In genomic region chr9:132787748-132788159, GRCh38 we compare ENCODE assay signal across 28 cellular contexts.
DNase-seq lines count a peak whose midpoint lies in the region; ATAC-seq and TF ChIP-seq lines count a peak whose summit lies in the region.
"Had no signal": no experiment of that assay in that cellular context is flagged by ENCODE, and none has a peak within 500 bp of the region (broad histone marks: within the 10 kb centered on the region; RNA-seq: fewer than 3 reads in every experiment).

No MANE protein-coding gene starts in this region.

- no peak overlapping the region for H2BK120ac ChIP-seq in IMR-90 (ENCODE audit: low read depth, low read length)

- no peak overlapping the region for H2AFZ ChIP-seq in IMR-90 (replicated peaks; ENCODE audit: low read length, poor library complexity)
- H2AFZ ChIP-seq in Karpas-422 (ENCODE audit: low read length), result no peak overlapping the region

- H3K4me3 Mint-ChIP-seq in activated naive CD8-positive, alpha-beta T cell treated with anti-CD3 and anti-CD28 coated beads, Interleukin-2, amount 50 U/mL, for 24 hours, result no peak overlapping the region
- no peak overlapping the region for H3K4me3 Mint-ChIP-seq in activated naive CD8-positive, alpha-beta T cell treated with anti-CD3 and anti-CD28 coated beads for 36 hours
- H3K4me3 Mint-ChIP-seq: activated B cell treated with CpG ODN at 0.5 μM for 24 hours, HFFc6 had no signal

- H3K79me1 ChIP-seq in IMR-90 (ENCODE audit: low read depth in 1 of 2, low read length in 2 of 2), result no peaks in the 10 kb centered on the region

- no peaks in the 10 kb centered on the region for H3K4me1 ChIP-seq in IMR-90 (ENCODE audit: control insufficient read depth, insufficient read depth, low read length)
- no peaks in the 10 kb centered on the region for H3K4me1 ChIP-seq in suprapubic skin
- H3K4me1 ChIP-seq in Karpas-422 (ENCODE audit: low read length), result no peaks in the 10 kb centered on the region
- H3K4me1 ChIP-seq: pancreas, Peyer's patch had no signal

- dilution Hi-C loops in IMR-90 (cut with HindIII; ENCODE audit: low sequenced_read_pairs, unreplicated experiment), result no loop called here

- TF ChIP-seq RAD21 in IMR-90 (IDR thresholded peaks at IDR 0.05; ENCODE audit: low read length), result no peak

- no peak for DNase-seq in activated naive CD8-positive, alpha-beta T cell treated with anti-CD3 and anti-CD28 coated beads, Interleukin-2, amount 50 U/mL, for 24 hours
- no peak for DNase-seq in activated naive CD8-positive, alpha-beta T cell treated with anti-CD3 and anti-CD28 coated beads for 36 hours
- DNase-seq in IMR-90 (no peak), epithelial cell of proximal tubule (ENCODE audit: low read depth) (peak; percentile 86), suprapubic skin (ENCODE audit: low spot score in 2 of 2) (no peak), Karpas-422 (no peak), T-helper 2 cell (no peak), GM19238 (ENCODE audit: insufficient read length, low spot score) (no peak)
- DNase-seq: activated B cell treated with CpG ODN at 0.5 μM for 24 hours; activated CD4-positive, alpha-beta T cell treated with anti-CD3 and anti-CD28 coated beads, Interleukin-2, amount 50 U/mL, for 1 hour; activated naive CD4-positive, alpha-beta T cell treated with anti-CD3 and anti-CD28 coated beads, Interleukin-2, amount 50 U/mL, for 16 hours; AML-193; anterior cingulate cortex; DMS53; effector CD8-positive, alpha-beta T cell; GF-D8; GOT3; head of caudate nucleus; HFFc6; NCI-H1105 treated with DMSO at 0.1 percent for 48 hours; NCI-H1930; NCI-H524 treated with DMSO at 0.1 percent for 48 hours; pancreas; Peyer's patch; SIG-M5; stimulated activated CD4-positive, alpha-beta T cell treated with anti-CD3 and anti-CD28 coated beads, Interleukin-2, amount 100 ng/mL, for 48 hours; SW 1271 had no signal

- BruUV-seq in IMR-90 (replicated peaks; lab: Mats Ljungman, UMichigan), result no TSS peak

- H3K27me3 Mint-ChIP-seq in activated naive CD8-positive, alpha-beta T cell treated with anti-CD3 and anti-CD28 coated beads, Interleukin-2, amount 50 U/mL, for 24 hours, result peaks cover 18% of the 10 kb centered on the region
- peaks cover 30% of the 10 kb centered on the region for H3K27me3 Mint-ChIP-seq in activated naive CD8-positive, alpha-beta T cell treated with anti-CD3 and anti-CD28 coated beads for 36 hours

- no peak overlapping the region for H2BK20ac ChIP-seq in IMR-90 (ENCODE audit: low read depth, low read length)

- no peak overlapping the region for H3K4ac ChIP-seq in IMR-90 (ENCODE audit: low read depth, low read length)

- H3K9me2 ChIP-seq in Karpas-422 (replicated peaks; ENCODE audit: insufficient read depth, low read length), result no peaks in the 10 kb centered on the region

- H3K27me3 ChIP-seq in IMR-90 (ENCODE audit: control insufficient read depth, insufficient read depth, low read length) (peaks cover 14% of the 10 kb centered on the region), suprapubic skin (no peaks in the 10 kb centered on the region), Karpas-422 (ENCODE audit: low read length) (no peaks in the 10 kb centered on the region)
- H3K27me3 ChIP-seq: pancreas, Peyer's patch had no signal

- no CpG with 5 or more reads among the region's 1 CpG for WGBS in IMR-90 (ENCODE audit: extremely low coverage in 2 of 2, insufficient read length in 1 of 2), 2 experiments
- WGBS in suprapubic skin, result 56% methylated on average over 1 of the region's 1 CpG

- no peaks in the 10 kb centered on the region for H3K79me2 ChIP-seq in Karpas-422 (ENCODE audit: low read length)

- H3K4me1 Mint-ChIP-seq in activated naive CD8-positive, alpha-beta T cell treated with anti-CD3 and anti-CD28 coated beads, Interleukin-2, amount 50 U/mL, for 24 hours, result peaks cover 8% of the 10 kb centered on the region
- peaks cover 12% of the 10 kb centered on the region for H3K4me1 Mint-ChIP-seq in activated naive CD8-positive, alpha-beta T cell treated with anti-CD3 and anti-CD28 coated beads for 36 hours

- H3K9me1 ChIP-seq in IMR-90 (ENCODE audit: insufficient read depth, low read length), result no peaks in the 10 kb centered on the region

- H3K4me2 ChIP-seq in IMR-90 (ENCODE audit: low read depth, low read length) (no peak overlapping the region), Karpas-422 (ENCODE audit: low read depth, low read length, poor library complexity, severe bottlenecking) (no peak overlapping the region)

- in situ Hi-C loops in IMR-90 (cut with MboI; ENCODE audit: low sequenced_read_pairs), result no loop called here

- CTCF ChIA-PET in IMR-90 (lab: Yijun Ruan, JAX), result interaction anchor here (0.6 kb wide), 1 partner anchor 331 kb away, joined by 4 read pairs; no protein-coding TSS in a partner anchor

- H3K36me3 Mint-ChIP-seq in activated naive CD8-positive, alpha-beta T cell treated with anti-CD3 and anti-CD28 coated beads, Interleukin-2, amount 50 U/mL, for 24 hours (ENCODE audit: low read depth), result no peaks in the 10 kb centered on the region
- H3K36me3 Mint-ChIP-seq in activated naive CD8-positive, alpha-beta T cell treated with anti-CD3 and anti-CD28 coated beads for 36 hours, result no peaks in the 10 kb centered on the region

- TF ChIP-seq CTCF in IMR-90 (conservative IDR thresholded peaks at IDR 0.05; ENCODE audit: low read depth, low read length) (no peak), epithelial cell of proximal tubule (conservative IDR thresholded peaks at IDR 0.05; ENCODE audit: low read depth, low read length) (no peak), suprapubic skin (IDR thresholded peaks at IDR 0.05) (no peak)

- H3K56ac ChIP-seq in IMR-90 (ENCODE audit: extremely low read depth, insufficient read depth, low read length), result no peak overlapping the region

- H3K14ac ChIP-seq in IMR-90 (replicated peaks; ENCODE audit: low read depth, low read length), result no peak overlapping the region

- H4K20me1 ChIP-seq in IMR-90 (ENCODE audit: insufficient read depth, low read length) (no peaks in the 10 kb centered on the region), Karpas-422 (ENCODE audit: insufficient read depth, low read depth, low read length) (no peaks in the 10 kb centered on the region)

- H3K27ac ChIP-seq in IMR-90 (ENCODE audit: insufficient read depth, low read length) (no peak overlapping the region), suprapubic skin (no peak overlapping the region), Karpas-422 (ENCODE audit: low read length) (no peak overlapping the region)
- H3K27ac ChIP-seq: pancreas, Peyer's patch had no signal

- H2AK5ac ChIP-seq in IMR-90 (ENCODE audit: low read depth, low read length), result no peak overlapping the region

- no peak overlapping the region for H4K8ac ChIP-seq in IMR-90 (ENCODE audit: low read depth in 2 of 2, low read length in 2 of 2)

- no peak overlapping the region for H4K5ac ChIP-seq in IMR-90 (ENCODE audit: low read depth, low read length)

- H3K18ac ChIP-seq in IMR-90 (ENCODE audit: low read depth, low read length), result no peak overlapping the region

- no peak overlapping the region for H4K91ac ChIP-seq in IMR-90 (ENCODE audit: insufficient read depth, low read depth, low read length)

- no peak for TF ChIP-seq EP300 in suprapubic skin (IDR thresholded peaks at IDR 0.05)

- POLR2A ChIA-PET in IMR-90 (lab: Charles Lee; ENCODE audit: unreplicated experiment), result no interaction called here

- no peak overlapping the region for H3K4me3 ChIP-seq in IMR-90 (ENCODE audit: insufficient read depth, low read depth, low read length)
- H3K4me3 ChIP-seq in epithelial cell of proximal tubule (ENCODE audit: low read depth, low read length), result no peak overlapping the region
- no peak overlapping the region for H3K4me3 ChIP-seq in suprapubic skin
- no peak overlapping the region for H3K4me3 ChIP-seq in Karpas-422 (ENCODE audit: low read length)
- H3K4me3 ChIP-seq: pancreas, Peyer's patch had no signal

- H2BK5ac ChIP-seq in IMR-90 (ENCODE audit: low read depth, low read length, poor library complexity, severe bottlenecking), result no peak overlapping the region

- H3K36me3 ChIP-seq in IMR-90 (ENCODE audit: control insufficient read depth, insufficient read depth, low read length) (no peaks in the 10 kb centered on the region), suprapubic skin (no peaks in the 10 kb centered on the region), Karpas-422 (ENCODE audit: insufficient read depth, low read length) (no peaks in the 10 kb centered on the region)
- H3K36me3 ChIP-seq: pancreas, Peyer's patch had no signal

- no peak overlapping the region for H2BK15ac ChIP-seq in IMR-90 (ENCODE audit: low read depth, low read length)

- ATAC-seq in activated naive CD8-positive, alpha-beta T cell treated with anti-CD3 and anti-CD28 coated beads, Interleukin-2, amount 50 U/mL, for 24 hours, result no peak
- ATAC-seq in IMR-90 (ENCODE audit: low read depth), result no peak
- ATAC-seq: pancreas had no signal

- intact Hi-C loops in IMR-90 (cut with micrococcal nuclease), result no loop called here

- H3K9me3 ChIP-seq in IMR-90 (ENCODE audit: control insufficient read depth, insufficient read depth, low read length) (no peaks in the 10 kb centered on the region), suprapubic skin (no peaks in the 10 kb centered on the region), Karpas-422 (ENCODE audit: low read length) (no peaks in the 10 kb centered on the region)
- H3K9me3 ChIP-seq: pancreas, Peyer's patch had no signal

- H3K27ac Mint-ChIP-seq in activated naive CD8-positive, alpha-beta T cell treated with anti-CD3 and anti-CD28 coated beads, Interleukin-2, amount 50 U/mL, for 24 hours, result peak overlapping the region; percentile 14
- H3K27ac Mint-ChIP-seq in activated naive CD8-positive, alpha-beta T cell treated with anti-CD3 and anti-CD28 coated beads for 36 hours, result no peak overlapping the region
- H3K27ac Mint-ChIP-seq: activated B cell treated with CpG ODN at 0.5 μM for 24 hours, HFFc6, IgD-negative memory B cell had no signal

- H3K9me3 Mint-ChIP-seq in activated naive CD8-positive, alpha-beta T cell treated with anti-CD3 and anti-CD28 coated beads, Interleukin-2, amount 50 U/mL, for 24 hours, result peaks cover 6% of the 10 kb centered on the region
- H3K9me3 Mint-ChIP-seq in activated naive CD8-positive, alpha-beta T cell treated with anti-CD3 and anti-CD28 coated beads for 36 hours, result peaks cover 11% of the 10 kb centered on the region

- no peak for TF ChIP-seq POLR2A in IMR-90 (IDR thresholded peaks at IDR 0.05; ENCODE audit: low read depth, low read length)
- TF ChIP-seq POLR2A in suprapubic skin (IDR thresholded peaks at IDR 0.05), result no peak

- H3K23ac ChIP-seq in IMR-90 (ENCODE audit: low read depth, low read length), result no peak overlapping the region

- H2AK9ac ChIP-seq in IMR-90 (replicated peaks; ENCODE audit: low read depth, low read length, poor library complexity), result no peak overlapping the region

- H3K9ac ChIP-seq in IMR-90 (ENCODE audit: low read depth, low read length), result no peak overlapping the region
- H3K9ac ChIP-seq in Karpas-422 (ENCODE audit: low read length), result no peak overlapping the region

TF ChIP-seq in IMR-90, 13 proteins besides CTCF, POLR2A, EP300 and RAD21 (continues in another document):
- TF ChIP-seq BHLHE40 (IDR thresholded peaks at IDR 0.05; ENCODE audit: low read depth, low read length), result no peak
- TF ChIP-seq CEBPB (IDR thresholded peaks at IDR 0.05; ENCODE audit: low read depth, low read length), result peak; percentile 7; the same call in 1 of the 2 replicates
- TF ChIP-seq NFE2L2 (IDR thresholded peaks at IDR 0.05; ENCODE audit: low read depth, low read length), result no peak
- no peak for TF ChIP-seq SMC3 (IDR thresholded peaks at IDR 0.05; ENCODE audit: low read depth, low read length)
- TF ChIP-seq RCOR1 (IDR thresholded peaks at IDR 0.05; ENCODE audit: insufficient replicate concordance, low read length), result no peak
